In genomic region chr19:53332484-53332883, GRCh38 we compare ENCODE assay signal across 8 cellular contexts. TPM values are rescaled to one million over a fixed set of nuclear protein-coding genes. Genes with fewer than 3 reads are reported as not detected.
DNase-seq lines count a peak whose midpoint lies in the region; ATAC-seq and FAIRE-seq lines count a peak whose summit lies in the region.

No MANE protein-coding gene starts in this region.

- H3K27me3 Mint-ChIP-seq in CD4-positive, CD25-positive, alpha-beta regulatory T cell, result peaks cover 4% of the 10 kb centered on the region

- ATAC-seq in CD4-positive, CD25-positive, alpha-beta regulatory T cell (ENCODE audit: low read depth in 2 of 2), result no peak
- ATAC-seq in GM18858 (IDR thresholded peaks at IDR 0.05; ENCODE audit: unreplicated experiment), result no peak
- no peak for ATAC-seq in GM21529 (IDR thresholded peaks at IDR 0.05; ENCODE audit: unreplicated experiment)

- H2BK12ac ChIP-seq in trophoblast cell (ENCODE audit: low read length), result no peak overlapping the region

- H3K36me3 Mint-ChIP-seq in CD4-positive, CD25-positive, alpha-beta regulatory T cell, result peaks cover 21% of the 10 kb centered on the region

- no peak overlapping the region for H4K12ac ChIP-seq in trophoblast cell (ENCODE audit: low read depth, low read length)

- H3K79me1 ChIP-seq in trophoblast cell (ENCODE audit: low read length), result peaks cover 9% of the 10 kb centered on the region

- H3K23ac ChIP-seq in trophoblast cell (ENCODE audit: low read length), result no peak overlapping the region

- no peak overlapping the region for H3K9ac ChIP-seq in endocrine pancreas (ENCODE audit: control insufficient read depth, insufficient read depth, low read length)
- no peak overlapping the region for H3K9ac ChIP-seq in trophoblast cell (ENCODE audit: low read length)

- no peak overlapping the region for H2AK5ac ChIP-seq in trophoblast cell (ENCODE audit: low read length)

- peaks cover 14% of the 10 kb centered on the region for H3K4me1 ChIP-seq in CD4-positive, CD25-positive, alpha-beta regulatory T cell (ENCODE audit: control insufficient read depth, insufficient read depth, low read length, poor library complexity, severe bottlenecking)
- H3K4me1 ChIP-seq in endocrine pancreas (ENCODE audit: control insufficient read depth, insufficient read depth, low read length) (no peaks in the 10 kb centered on the region), trophoblast cell (ENCODE audit: control insufficient read depth in 1 of 2, insufficient read depth in 2 of 2, low read length in 2 of 2) (peaks cover 0 to 5% of the 10 kb centered on the region in 2 experiments)

- H3K79me2 ChIP-seq in trophoblast cell (ENCODE audit: control insufficient read depth, insufficient read depth, low read length, poor library complexity), result peaks cover 5% of the 10 kb centered on the region

- peak overlapping the region; percentile 81 to 99 (median 97) for H3K4me3 Mint-ChIP-seq in CD4-positive, CD25-positive, alpha-beta regulatory T cell

- H4K91ac ChIP-seq in trophoblast cell (ENCODE audit: low read depth, low read length), result no peak overlapping the region

- peak overlapping the region in 1 of 3 donors; percentile 92 for H3K27ac Mint-ChIP-seq in CD4-positive, CD25-positive, alpha-beta regulatory T cell

- no peak overlapping the region for H3K18ac ChIP-seq in trophoblast cell (ENCODE audit: low read length)

- no peak overlapping the region for H4K8ac ChIP-seq in trophoblast cell (ENCODE audit: low read depth, low read length)

- H3K4me1 Mint-ChIP-seq in CD4-positive, CD25-positive, alpha-beta regulatory T cell, result peaks cover 5 to 43% (median 15%) of the 10 kb centered on the region in 4 donors

- H3K27me3 ChIP-seq in CD4-positive, CD25-positive, alpha-beta regulatory T cell (ENCODE audit: control insufficient read depth, insufficient read depth, low read length), result peaks cover 5% of the 10 kb centered on the region
- H3K27me3 ChIP-seq in endocrine pancreas (ENCODE audit: control insufficient read depth, insufficient read depth, low read length), result no peaks in the 10 kb centered on the region
- no peaks in the 10 kb centered on the region for H3K27me3 ChIP-seq in trophoblast cell (ENCODE audit: insufficient read depth, low read length)

- H3K4me3 ChIP-seq in CD4-positive, CD25-positive, alpha-beta regulatory T cell (ENCODE audit: low read depth, low read length), result peak overlapping the region; percentile 96
- peak overlapping the region; percentile 69 for H3K4me3 ChIP-seq in endocrine pancreas (ENCODE audit: control insufficient read depth, insufficient read depth, low read length)
- no peak overlapping the region for H3K4me3 ChIP-seq in trophoblast cell (ENCODE audit: low read depth, low read length)

- H3K14ac ChIP-seq in trophoblast cell (ENCODE audit: low read length), result no peak overlapping the region

- H2BK5ac ChIP-seq in trophoblast cell (ENCODE audit: low read depth, low read length, poor library complexity), result no peak overlapping the region

- peaks cover 13% of the 10 kb centered on the region for H3K36me3 ChIP-seq in CD4-positive, CD25-positive, alpha-beta regulatory T cell (ENCODE audit: control insufficient read depth, insufficient read depth, low read length)
- H3K36me3 ChIP-seq in endocrine pancreas (ENCODE audit: control insufficient read depth, insufficient read depth, low read length) (no peaks in the 10 kb centered on the region), trophoblast cell (ENCODE audit: control insufficient read depth in 1 of 2, insufficient read depth in 2 of 2, low read length in 2 of 2) (no peaks in the 10 kb centered on the region)

- WGBS in trophoblast cell (ENCODE audit: extremely low coverage, insufficient coverage, insufficient read length), result no CpG with 5 or more reads among the region's 14 CpGs

- no peak overlapping the region for H3K4me2 ChIP-seq in trophoblast cell (ENCODE audit: low read length)

- H3K9me3 Mint-ChIP-seq in CD4-positive, CD25-positive, alpha-beta regulatory T cell, result peaks cover 5 to 34% (median 17%) of the 10 kb centered on the region in 7 donors

- no peak overlapping the region for H3K27ac ChIP-seq in CD4-positive, CD25-positive, alpha-beta regulatory T cell (ENCODE audit: insufficient read depth, low read length, poor library complexity, severe bottlenecking)
- H3K27ac ChIP-seq in trophoblast cell (ENCODE audit: low read depth, low read length), result no peak overlapping the region

- no peak for DNase-seq in CD4-positive, CD25-positive, alpha-beta regulatory T cell
- DNase-seq in NCI-H69 (lab: John Stamatoyannopoulos, UW), result peak; percentile 6
- DNase-seq in trophoblast cell, result peak; percentile 61 to 75
- DNase-seq in NAMALWA (ENCODE audit: low spot score), result no peak
- no peak for DNase-seq in HTR-8/SVneo (ENCODE audit: insufficient read length, low spot score)

- FAIRE-seq in HTR-8/SVneo (lab: Jason Lieb, UNC), result no peak

- H2AFZ ChIP-seq in trophoblast cell (ENCODE audit: insufficient read depth, low read length, poor library complexity), result no peak overlapping the region

- H3K4ac ChIP-seq in trophoblast cell (ENCODE audit: low read depth, low read length), result no peak overlapping the region

- H2BK120ac ChIP-seq in trophoblast cell (ENCODE audit: insufficient read depth, low read length, poor library complexity), result no peak overlapping the region

- peaks cover 11 to 37% of the 10 kb centered on the region in 2 experiments for H3K9me3 ChIP-seq in CD4-positive, CD25-positive, alpha-beta regulatory T cell (ENCODE audit: control insufficient read depth in 2 of 2, low read length in 2 of 2)
- H3K9me3 ChIP-seq in endocrine pancreas (ENCODE audit: control insufficient read depth, low read length) (no peaks in the 10 kb centered on the region), trophoblast cell (ENCODE audit: insufficient read depth, low read depth, low read length) (peaks cover 5% of the 10 kb centered on the region)

RNA-seq across cellular contexts. Expression of gene ZNF845, which starts 1.1 kb away (rescaled TPM):
- 8.8 TPM for total RNA-seq in CD4-positive, CD25-positive, alpha-beta regulatory T cell
- 10 to 100 TPM in 2 of 4 donors, 1 to 10 TPM in 2; 7.3 to 19.8 (median 11.0) TPM for polyA plus RNA-seq in CD4-positive, CD25-positive, alpha-beta regulatory T cell
- polyA plus RNA-seq in trophoblast cell (2013), result 12.5 and 13.1 TPM in 2 replicates

RNA-seq across cellular contexts. Expression of gene ZNF525, which starts 33.0 kb away (rescaled TPM):
- total RNA-seq in CD4-positive, CD25-positive, alpha-beta regulatory T cell, result 11.7 TPM
- polyA plus RNA-seq in CD4-positive, CD25-positive, alpha-beta regulatory T cell, result 10 to 100 TPM in 1 of 4 donors, 1 to 10 TPM in 3; 4.0 to 10.7 (median 6.0) TPM
- polyA plus RNA-seq in trophoblast cell (2013), result 10.2 and 10.9 TPM in 2 replicates

Comparison
In these comparisons a context has a peak if more than half of its experiments do, and no peak if none do; other contexts are left out.
1. DNase-seq: peak in NCI-H69 (single experiment) and trophoblast cell (2 of 2); none in CD4-positive, CD25-positive, alpha-beta regulatory T cell (0 of 3), NAMALWA (single experiment) and HTR-8/SVneo (single experiment).